1 cellular context compared by ENCODE assay signal in the genomic region with DNA sequence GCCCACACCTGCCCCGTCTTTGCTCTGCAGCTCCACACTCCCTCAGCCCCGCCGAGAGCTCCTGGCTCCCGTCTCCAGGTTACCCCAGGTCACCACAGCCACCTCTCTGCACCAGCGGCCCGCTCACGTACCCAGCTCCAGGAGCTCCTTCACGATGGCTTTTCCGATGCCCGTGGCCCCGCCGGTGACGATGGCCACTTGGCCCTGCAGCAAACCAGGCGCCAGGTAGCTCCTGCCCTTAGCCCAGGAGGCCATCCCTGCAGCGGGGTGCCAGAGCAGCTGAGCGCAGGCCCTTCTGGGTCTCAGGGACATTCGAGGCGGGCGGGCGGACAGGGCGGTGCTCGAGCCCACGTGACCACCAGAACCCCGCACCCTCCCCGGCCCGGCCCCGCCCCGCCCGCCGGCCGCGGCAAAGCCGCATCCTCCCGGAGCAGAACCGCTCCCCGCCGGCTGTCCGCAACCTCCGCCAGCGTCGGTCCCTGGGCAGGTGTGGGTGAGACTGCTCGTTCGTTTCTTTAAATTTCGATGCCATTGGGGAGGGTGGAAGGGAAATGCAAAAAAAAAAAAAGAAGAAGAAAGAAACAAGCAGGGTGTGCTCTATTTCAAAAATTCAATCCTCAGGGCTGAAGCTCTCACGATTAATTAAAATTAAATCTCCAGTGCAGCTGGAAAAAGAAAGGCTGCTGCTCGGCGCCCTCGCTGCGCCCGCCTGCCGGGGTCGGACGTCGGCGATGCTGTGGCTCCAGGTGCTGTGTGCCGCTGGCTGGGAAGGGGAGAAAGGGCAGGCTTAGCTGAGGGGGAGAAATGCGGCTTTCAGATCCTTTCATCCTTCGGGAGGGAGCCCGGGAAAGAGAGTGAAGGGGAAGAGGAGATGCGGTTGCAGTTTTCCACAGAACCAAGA.
A peak's percentile ranks its signal among the peaks of the same experiment; 100 is the strongest.
TF ChIP-seq lines count a peak whose summit lies in the region.

A gene (minus strand): TSS at position 323 of the 901 bp plus-strand sequence. CDS start 68 bp downstream, at position 255.
A gene with protein sequence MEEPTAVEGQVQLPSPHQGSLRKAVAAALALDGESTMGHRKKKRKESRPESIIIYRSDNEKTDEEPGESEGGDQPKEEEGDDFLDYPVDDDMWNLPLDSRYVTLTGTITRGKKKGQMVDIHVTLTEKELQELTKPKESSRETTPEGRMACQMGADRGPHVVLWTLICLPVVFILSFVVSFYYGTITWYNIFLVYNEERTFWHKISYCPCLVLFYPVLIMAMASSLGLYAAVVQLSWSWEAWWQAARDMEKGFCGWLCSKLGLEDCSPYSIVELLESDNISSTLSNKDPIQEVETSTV (plus strand): TSS at position 433 of the 901 bp plus-strand sequence. CDS start 14,045 bp downstream, outside the sequence.

TF ChIP-seq in HepG2, 621 proteins besides CTCF, POLR2A, EP300 and RAD21 (continued from another document and continues in another):
- TF ChIP-seq, protein P1, sequence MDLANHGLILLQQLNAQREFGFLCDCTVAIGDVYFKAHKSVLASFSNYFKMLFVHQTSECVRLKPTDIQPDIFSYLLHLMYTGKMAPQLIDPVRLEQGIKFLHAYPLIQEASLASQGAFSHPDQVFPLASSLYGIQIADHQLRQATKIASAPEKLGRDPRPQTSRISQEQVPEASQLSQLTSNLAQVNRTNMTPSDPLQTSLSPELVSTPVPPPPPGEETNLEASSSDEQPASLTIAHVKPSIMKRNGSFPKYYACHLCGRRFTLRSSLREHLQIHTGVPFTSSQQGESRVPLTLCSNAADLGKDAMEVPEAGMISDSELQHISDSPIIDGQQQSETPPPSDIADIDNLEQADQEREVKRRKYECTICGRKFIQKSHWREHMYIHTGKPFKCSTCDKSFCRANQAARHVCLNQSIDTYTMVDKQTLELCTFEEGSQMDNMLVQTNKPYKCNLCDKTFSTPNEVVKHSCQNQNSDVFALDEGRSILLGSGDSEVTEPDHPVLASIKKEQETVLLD (CRISPR knock-in tag; IDR thresholded peaks at IDR 0.05; ENCODE audit: low read depth), result no peak; the same call in 1 of the 2 replicates
- peak; percentile 93; the same call in 1 of the 2 replicates for TF ChIP-seq ZNF879 (CRISPR knock-in tag; IDR thresholded peaks at IDR 0.05)
- TF ChIP-seq, protein P2, sequence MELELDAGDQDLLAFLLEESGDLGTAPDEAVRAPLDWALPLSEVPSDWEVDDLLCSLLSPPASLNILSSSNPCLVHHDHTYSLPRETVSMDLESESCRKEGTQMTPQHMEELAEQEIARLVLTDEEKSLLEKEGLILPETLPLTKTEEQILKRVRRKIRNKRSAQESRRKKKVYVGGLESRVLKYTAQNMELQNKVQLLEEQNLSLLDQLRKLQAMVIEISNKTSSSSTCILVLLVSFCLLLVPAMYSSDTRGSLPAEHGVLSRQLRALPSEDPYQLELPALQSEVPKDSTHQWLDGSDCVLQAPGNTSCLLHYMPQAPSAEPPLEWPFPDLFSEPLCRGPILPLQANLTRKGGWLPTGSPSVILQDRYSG (CRISPR knock-in tag; IDR thresholded peaks at IDR 0.05), result no peak
- peak; percentile 98 for TF ChIP-seq ZFP82 (CRISPR knock-in tag; IDR thresholded peaks at IDR 0.05; ENCODE audit: borderline replicate concordance)
- peak; percentile 92; the same call in 1 of the 2 replicates for TF ChIP-seq FOXC1 (CRISPR knock-in tag; IDR thresholded peaks at IDR 0.05; ENCODE audit: borderline replicate concordance)
- TF ChIP-seq POLR2AphosphoS5 (IDR thresholded peaks at IDR 0.05; ENCODE audit: low read depth, low read length), result peak; percentile 99
- TF ChIP-seq SMAD1 (CRISPR knock-in tag; IDR thresholded peaks at IDR 0.05; ENCODE audit: borderline replicate concordance, low read depth), result peak; percentile 100
- TF ChIP-seq EHMT2 (IDR thresholded peaks at IDR 0.05; ENCODE audit: borderline replicate concordance, low read depth, low read length), result no peak
- TF ChIP-seq MATR3 (CRISPR knock-in tag; IDR thresholded peaks at IDR 0.05), result no peak
- TF ChIP-seq ZNF232 (CRISPR knock-in tag; IDR thresholded peaks at IDR 0.05; ENCODE audit: borderline replicate concordance), result peak; percentile 88; the same call in 1 of the 2 replicates
- TF ChIP-seq ZSCAN30 (CRISPR knock-in tag; IDR thresholded peaks at IDR 0.05), result no peak
- TF ChIP-seq SRF (IDR thresholded peaks at IDR 0.05; ENCODE audit: low read depth, low read length), result no peak
- TF ChIP-seq MXD4 (CRISPR knock-in tag; IDR thresholded peaks at IDR 0.05), result peak; percentile 86; the same call in 1 of the 2 replicates
- no peak; the same call in 1 of the 2 replicates for TF ChIP-seq NR2F2 (IDR thresholded peaks at IDR 0.05; ENCODE audit: borderline replicate concordance, low read depth)
- no peak; the same call in 1 of the 2 replicates for TF ChIP-seq PPARG (CRISPR knock-in tag; conservative IDR thresholded peaks at IDR 0.05)
- peak; percentile 67 for TF ChIP-seq SP2 (CRISPR knock-in tag; IDR thresholded peaks at IDR 0.05)
- no peak for TF ChIP-seq HMGA1 (CRISPR knock-in tag; conservative IDR thresholded peaks at IDR 0.05)
- TF ChIP-seq ZNF350 (CRISPR knock-in tag; IDR thresholded peaks at IDR 0.05; ENCODE audit: borderline replicate concordance, low read depth), result peak; percentile 94
- TF ChIP-seq GABPB1 (CRISPR knock-in tag; IDR thresholded peaks at IDR 0.05), result peak; percentile 82
- TF ChIP-seq EEA1 (CRISPR knock-in tag; IDR thresholded peaks at IDR 0.05; ENCODE audit: borderline replicate concordance), result peak; percentile 95
- peak; percentile 85 for TF ChIP-seq ZNF768 (CRISPR knock-in tag; IDR thresholded peaks at IDR 0.05)
- peak; percentile 74; the same call in 1 of the 2 replicates for TF ChIP-seq RAD51 (IDR thresholded peaks at IDR 0.05; ENCODE audit: borderline replicate concordance)
- TF ChIP-seq ZNF552 (CRISPR knock-in tag; IDR thresholded peaks at IDR 0.05; ENCODE audit: borderline replicate concordance), result peak; percentile 97
- 0 out of 2 replicates have a peak, but pooled peaks have one; percentile 65 for TF ChIP-seq ZNF737 (CRISPR knock-in tag; IDR thresholded peaks at IDR 0.05; ENCODE audit: borderline replicate concordance)
- TF ChIP-seq ZNF124 (CRISPR knock-in tag; IDR thresholded peaks at IDR 0.05), result peak; percentile 98
- peak; percentile 85; the same call in 1 of the 2 replicates for TF ChIP-seq ZFP36L2 (CRISPR knock-in tag; IDR thresholded peaks at IDR 0.05)
- peak; percentile 62; the same call in 1 of the 2 replicates for TF ChIP-seq MED13 (CRISPR knock-in tag; IDR thresholded peaks at IDR 0.05)
- TF ChIP-seq, protein P3, sequence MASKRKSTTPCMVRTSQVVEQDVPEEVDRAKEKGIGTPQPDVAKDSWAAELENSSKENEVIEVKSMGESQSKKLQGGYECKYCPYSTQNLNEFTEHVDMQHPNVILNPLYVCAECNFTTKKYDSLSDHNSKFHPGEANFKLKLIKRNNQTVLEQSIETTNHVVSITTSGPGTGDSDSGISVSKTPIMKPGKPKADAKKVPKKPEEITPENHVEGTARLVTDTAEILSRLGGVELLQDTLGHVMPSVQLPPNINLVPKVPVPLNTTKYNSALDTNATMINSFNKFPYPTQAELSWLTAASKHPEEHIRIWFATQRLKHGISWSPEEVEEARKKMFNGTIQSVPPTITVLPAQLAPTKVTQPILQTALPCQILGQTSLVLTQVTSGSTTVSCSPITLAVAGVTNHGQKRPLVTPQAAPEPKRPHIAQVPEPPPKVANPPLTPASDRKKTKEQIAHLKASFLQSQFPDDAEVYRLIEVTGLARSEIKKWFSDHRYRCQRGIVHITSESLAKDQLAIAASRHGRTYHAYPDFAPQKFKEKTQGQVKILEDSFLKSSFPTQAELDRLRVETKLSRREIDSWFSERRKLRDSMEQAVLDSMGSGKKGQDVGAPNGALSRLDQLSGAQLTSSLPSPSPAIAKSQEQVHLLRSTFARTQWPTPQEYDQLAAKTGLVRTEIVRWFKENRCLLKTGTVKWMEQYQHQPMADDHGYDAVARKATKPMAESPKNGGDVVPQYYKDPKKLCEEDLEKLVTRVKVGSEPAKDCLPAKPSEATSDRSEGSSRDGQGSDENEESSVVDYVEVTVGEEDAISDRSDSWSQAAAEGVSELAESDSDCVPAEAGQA (IDR thresholded peaks at IDR 0.05; ENCODE audit: low read depth), result no peak
- TF ChIP-seq, protein P3 (CRISPR knock-in tag; IDR thresholded peaks at IDR 0.05; ENCODE audit: borderline replicate concordance), result no peak
- TF ChIP-seq RBM22 (optimal IDR thresholded peaks at IDR 0.05; ENCODE audit: low read length), result peak; percentile 51
- no peak for TF ChIP-seq NR2F6 (IDR thresholded peaks at IDR 0.05)
- peak; percentile 33; the same call in 1 of the 2 replicates for TF ChIP-seq NR2F6 (CRISPR knock-in tag; IDR thresholded peaks at IDR 0.05)
- TF ChIP-seq, protein P4, sequence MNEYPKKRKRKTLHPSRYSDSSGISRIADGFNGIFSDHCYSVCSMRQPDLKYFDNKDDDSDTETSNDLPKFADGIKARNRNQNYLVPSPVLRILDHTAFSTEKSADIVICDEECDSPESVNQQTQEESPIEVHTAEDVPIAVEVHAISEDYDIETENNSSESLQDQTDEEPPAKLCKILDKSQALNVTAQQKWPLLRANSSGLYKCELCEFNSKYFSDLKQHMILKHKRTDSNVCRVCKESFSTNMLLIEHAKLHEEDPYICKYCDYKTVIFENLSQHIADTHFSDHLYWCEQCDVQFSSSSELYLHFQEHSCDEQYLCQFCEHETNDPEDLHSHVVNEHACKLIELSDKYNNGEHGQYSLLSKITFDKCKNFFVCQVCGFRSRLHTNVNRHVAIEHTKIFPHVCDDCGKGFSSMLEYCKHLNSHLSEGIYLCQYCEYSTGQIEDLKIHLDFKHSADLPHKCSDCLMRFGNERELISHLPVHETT (CRISPR knock-in tag; conservative IDR thresholded peaks at IDR 0.05), result peak; percentile 69; the same call in 1 of the 2 replicates
- peak; percentile 97 for TF ChIP-seq MTA1 (CRISPR knock-in tag; IDR thresholded peaks at IDR 0.05; ENCODE audit: borderline replicate concordance)
- TF ChIP-seq ATM (IDR thresholded peaks at IDR 0.05; ENCODE audit: borderline replicate concordance), result no peak
- peak; percentile 81; the same call in 1 of the 2 replicates for TF ChIP-seq ZNF615 (CRISPR knock-in tag; IDR thresholded peaks at IDR 0.05; ENCODE audit: borderline replicate concordance)
- peak; percentile 97 for TF ChIP-seq TBX2 (CRISPR knock-in tag; IDR thresholded peaks at IDR 0.05; ENCODE audit: borderline replicate concordance)
- peak; percentile 97 for TF ChIP-seq ZSCAN21 (CRISPR knock-in tag; IDR thresholded peaks at IDR 0.05; ENCODE audit: borderline replicate concordance)
- TF ChIP-seq ZNF564 (CRISPR knock-in tag; IDR thresholded peaks at IDR 0.05), result peak; percentile 92
- no peak for TF ChIP-seq NCOA5 (CRISPR knock-in tag; IDR thresholded peaks at IDR 0.05)
- peak; percentile 90; the same call in 1 of the 2 replicates for TF ChIP-seq EED (CRISPR knock-in tag; IDR thresholded peaks at IDR 0.05)
- TF ChIP-seq ZNF207 (IDR thresholded peaks at IDR 0.05; ENCODE audit: borderline replicate concordance), result no peak
- TF ChIP-seq ZNF510 (CRISPR knock-in tag; IDR thresholded peaks at IDR 0.05; ENCODE audit: low read depth), result no peak
- peak; percentile 44; the same call in 1 of the 2 replicates for TF ChIP-seq NKX3-1 (CRISPR knock-in tag; IDR thresholded peaks at IDR 0.05)
- TF ChIP-seq ZFYVE20 (CRISPR knock-in tag; IDR thresholded peaks at IDR 0.05; ENCODE audit: borderline replicate concordance, low read depth), result 0 out of 2 replicates have a peak, but pooled peaks have one; percentile 87
- peak; percentile 98 for TF ChIP-seq HDAC1 (CRISPR knock-in tag; IDR thresholded peaks at IDR 0.05)
- TF ChIP-seq, protein P5, sequence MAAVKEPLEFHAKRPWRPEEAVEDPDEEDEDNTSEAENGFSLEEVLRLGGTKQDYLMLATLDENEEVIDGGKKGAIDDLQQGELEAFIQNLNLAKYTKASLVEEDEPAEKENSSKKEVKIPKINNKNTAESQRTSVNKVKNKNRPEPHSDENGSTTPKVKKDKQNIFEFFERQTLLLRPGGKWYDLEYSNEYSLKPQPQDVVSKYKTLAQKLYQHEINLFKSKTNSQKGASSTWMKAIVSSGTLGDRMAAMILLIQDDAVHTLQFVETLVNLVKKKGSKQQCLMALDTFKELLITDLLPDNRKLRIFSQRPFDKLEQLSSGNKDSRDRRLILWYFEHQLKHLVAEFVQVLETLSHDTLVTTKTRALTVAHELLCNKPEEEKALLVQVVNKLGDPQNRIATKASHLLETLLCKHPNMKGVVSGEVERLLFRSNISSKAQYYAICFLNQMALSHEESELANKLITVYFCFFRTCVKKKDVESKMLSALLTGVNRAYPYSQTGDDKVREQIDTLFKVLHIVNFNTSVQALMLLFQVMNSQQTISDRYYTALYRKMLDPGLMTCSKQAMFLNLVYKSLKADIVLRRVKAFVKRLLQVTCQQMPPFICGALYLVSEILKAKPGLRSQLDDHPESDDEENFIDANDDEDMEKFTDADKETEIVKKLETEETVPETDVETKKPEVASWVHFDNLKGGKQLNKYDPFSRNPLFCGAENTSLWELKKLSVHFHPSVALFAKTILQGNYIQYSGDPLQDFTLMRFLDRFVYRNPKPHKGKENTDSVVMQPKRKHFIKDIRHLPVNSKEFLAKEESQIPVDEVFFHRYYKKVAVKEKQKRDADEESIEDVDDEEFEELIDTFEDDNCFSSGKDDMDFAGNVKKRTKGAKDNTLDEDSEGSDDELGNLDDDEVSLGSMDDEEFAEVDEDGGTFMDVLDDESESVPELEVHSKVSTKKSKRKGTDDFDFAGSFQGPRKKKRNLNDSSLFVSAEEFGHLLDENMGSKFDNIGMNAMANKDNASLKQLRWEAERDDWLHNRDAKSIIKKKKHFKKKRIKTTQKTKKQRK (IDR thresholded peaks at IDR 0.05; ENCODE audit: low read length), result no peak
- TF ChIP-seq NCOA2 (CRISPR knock-in tag; IDR thresholded peaks at IDR 0.05), result peak; percentile 44
- TF ChIP-seq ZNF335 (CRISPR knock-in tag; IDR thresholded peaks at IDR 0.05), result no peak
- TF ChIP-seq SP1 (IDR thresholded peaks at IDR 0.05), result no peak
- peak; percentile 61; the same call in 1 of the 2 replicates for TF ChIP-seq SP1 (CRISPR knock-in tag; IDR thresholded peaks at IDR 0.05)
- no peak for TF ChIP-seq ZNF431 (CRISPR knock-in tag; IDR thresholded peaks at IDR 0.05; ENCODE audit: borderline replicate concordance, low read depth)
- TF ChIP-seq PAF1 (CRISPR knock-in tag; IDR thresholded peaks at IDR 0.05), result no peak
- 0 out of 2 replicates have a peak, but pooled peaks have one; percentile 69 for TF ChIP-seq ZNF577 (CRISPR knock-in tag; IDR thresholded peaks at IDR 0.05; ENCODE audit: borderline replicate concordance, low read depth)
- TF ChIP-seq MTF1 (CRISPR knock-in tag; IDR thresholded peaks at IDR 0.05), result no peak
- TF ChIP-seq ZNF160 (CRISPR knock-in tag; IDR thresholded peaks at IDR 0.05), result peak; percentile 95
